Comparison of ENCODE assay signal across 23 cellular contexts in genomic region chr6:91243436-91243835, GRCh38.
"Had no signal": no experiment of that assay in that cellular context is flagged by ENCODE, and none has a peak within 500 bp of the region (broad histone marks: within the 10 kb centered on the region; RNA-seq: fewer than 3 reads in every experiment).

No MANE protein-coding gene starts in this region.

- H3K9me3 ChIP-seq: neutrophil, pancreas, prostate gland, right lobe of liver, sigmoid colon, stomach, thoracic aorta, thyroid gland, tibial nerve, upper lobe of left lung, vagina had no signal

- H3K36me3 ChIP-seq: neutrophil, pancreas, prostate gland, right lobe of liver, sigmoid colon, stomach, thoracic aorta, thyroid gland, tibial nerve, upper lobe of left lung, vagina had no signal

- H3K27me3 ChIP-seq: neutrophil, pancreas, right lobe of liver, sigmoid colon, stomach, thyroid gland, tibial nerve, upper lobe of left lung, vagina had no signal

- DNase-seq: nephron progenitor cell; nucleus accumbens; pancreas; retina; right cardiac atrium; right lobe of liver; sigmoid colon; small intestine; stimulated activated CD4-positive, alpha-beta T cell treated with anti-CD3 and anti-CD28 coated beads, Interleukin-15, amount 100 ng/mL, for 24 hours; stimulated activated CD4-positive, alpha-beta T cell treated with anti-CD3 and anti-CD28 coated beads, Interleukin-2, amount 100 ng/mL, for 24 hours; stimulated activated CD4-positive, alpha-beta T cell treated with anti-CD3 and anti-CD28 coated beads, Interleukin-2, amount 100 ng/mL, for 48 hours; stimulated activated CD4-positive, alpha-beta T cell treated with anti-CD3 and anti-CD28 coated beads, Interleukin-4, amount 100 ng/mL, for 24 hours; stimulated activated naive B cell treated with anti-CD40 and anti-IgM and Interleukin-4, amounts not matched to agents 10 μg/mL and 1 μg/mL and 100 μg/mL, for 72 hours; stimulated activated naive CD4-positive, alpha-beta T cell treated with Interleukin-2 at 50 U/mL for 16 hours; stomach; thyroid gland; trophoblast cell; upper lobe of left lung had no signal

- H3K27ac ChIP-seq: neutrophil, pancreas, prostate gland, right lobe of liver, sigmoid colon, stomach, thoracic aorta, thyroid gland, tibial nerve, upper lobe of left lung, vagina had no signal

- H3K4me1 ChIP-seq: pancreas, prostate gland, right lobe of liver, sigmoid colon, stomach, thyroid gland, upper lobe of left lung, vagina had no signal

- H3K4me3 ChIP-seq: pancreas, prostate gland, right lobe of liver, sigmoid colon, stomach, thoracic aorta, thyroid gland, tibial nerve, upper lobe of left lung, vagina had no signal
